ENCODE assay signal across 13 cellular contexts in genomic region chr2:96098900-96099590, GRCh38. TPM values are rescaled to one million over a fixed set of nuclear protein-coding genes. Genes with fewer than 3 reads are reported as not detected.
DNase-seq lines count a peak whose midpoint lies in the region; ATAC-seq, FAIRE-seq and TF ChIP-seq lines count a peak whose summit lies in the region.
"Had no signal": no experiment of that assay in that cellular context is flagged by ENCODE, and none has a peak within 500 bp of the region (broad histone marks: within the 10 kb centered on the region; RNA-seq: fewer than 3 reads in every experiment).

No MANE protein-coding gene starts in this region.

- H3K27ac ChIP-seq in Peyer's patch (peak overlapping the region in 1 of 4 donors; percentile 53), HepG2 (ENCODE audit: extremely low read length, insufficient read depth, low read length) (no peak overlapping the region), skeletal muscle tissue (ENCODE audit: low read depth, low read length) (peak overlapping the region; percentile 51)
- H3K27ac ChIP-seq: suprapubic skin, VCaP had no signal

- FAIRE-seq in HepG2 (lab: Jason Lieb, UNC): no peak

- in situ Hi-C loops in HepG2 (cut with HindIII; ENCODE audit: extremely low pct_ligation_motif_present, low pct_unique_long_range_greater_than_20kb): no loop called here

- no peaks in the 10 kb centered on the region for H3K36me3 ChIP-seq in Peyer's patch
- H3K36me3 ChIP-seq in HepG2 (replicated peaks in 1 of 2; ENCODE audit: control insufficient read depth in 1 of 2, insufficient read depth in 2 of 2, low read length in 2 of 2): no peaks in the 10 kb centered on the region
- H3K36me3 ChIP-seq in skeletal muscle tissue (ENCODE audit: control insufficient read depth in 3 of 3, insufficient read depth in 3 of 3, low read length in 3 of 3): no peaks in the 10 kb centered on the region
- H3K36me3 ChIP-seq: suprapubic skin had no signal

- TF ChIP-seq CTCF in Peyer's patch (IDR thresholded peaks at IDR 0.05) (no peak), HepG2 (CRISPR knock-in tag; IDR thresholded peaks at IDR 0.05) (no peak)

- no peak overlapping the region for H2AFZ ChIP-seq in HepG2 (ENCODE audit: low read length)

- no TSS peak for BruUV-seq in HepG2 (replicated peaks; lab: Mats Ljungman, UMichigan)

- POLR2A ChIA-PET in HepG2 (lab: Yijun Ruan, JAX): no interaction called here

- H3K79me2 ChIP-seq in HepG2 (ENCODE audit: insufficient read depth, low read length): no peaks in the 10 kb centered on the region

- peak; percentile 14; the same call in 2 of the 3 replicates for ATAC-seq in HepG2

- H3K4me3 ChIP-seq in Peyer's patch: no peak overlapping the region
- H3K4me3 ChIP-seq in HepG2 (replicated peaks in 1 of 3; ENCODE audit: insufficient read depth in 1 of 3, low read depth in 2 of 3, low read length in 3 of 3): no peak overlapping the region
- no peak overlapping the region for H3K4me3 ChIP-seq in skeletal muscle tissue (ENCODE audit: low read length in 3 of 3)
- H3K4me3 ChIP-seq: suprapubic skin had no signal

- H3K9ac ChIP-seq in HepG2 (ENCODE audit: insufficient read depth, low read depth, low read length): no peak overlapping the region
- peak overlapping the region in 1 of 3 donors; percentile 33 for H3K9ac ChIP-seq in skeletal muscle tissue (ENCODE audit: low read depth in 1 of 3, low read length in 3 of 3)

- H3K4me2 ChIP-seq in HepG2 (ENCODE audit: low read depth, low read length): no peak overlapping the region

- CTCF ChIA-PET in HepG2 (lab: Yijun Ruan, JAX; ENCODE audit: low intra/inter-chr PET ratio, low total read pairs): no interaction called here

- no peaks in the 10 kb centered on the region for H4K20me1 ChIP-seq in HepG2 (ENCODE audit: insufficient read depth, low read length)

- intact Hi-C loops in HepG2 (cut with micrococcal nuclease; ENCODE audit: unreplicated experiment): no loop called here

- TF ChIP-seq EP300 in HepG2 (IDR thresholded peaks at IDR 0.05; ENCODE audit: low read depth in 2 of 2, low read length in 2 of 2) (no peak), HepG2 (CRISPR knock-in tag; IDR thresholded peaks at IDR 0.05; ENCODE audit: borderline replicate concordance) (no peak)

- TF ChIP-seq RAD21 in HepG2 (CRISPR knock-in tag; IDR thresholded peaks at IDR 0.05): no peak

- DNase-seq in Peyer's patch (peak in 2 of 3 donors; percentile 13 to 38), ecto neural progenitor cell (ENCODE audit: low spot score) (peak; percentile 40), HepG2 (ENCODE audit: low spot score) (no peak), NCI-H1092 treated with DMSO at 0.1 percent for 48 hours (lab: John Stamatoyannopoulos, UW) (no peak), DMS153 treated with DMSO at 0.1 percent for 48 hours (lab: John Stamatoyannopoulos, UW; ENCODE audit: unreplicated experiment) (no peak)
- DNase-seq in stimulated activated CD4-positive, alpha-beta T cell treated with anti-CD3 and anti-CD28 coated beads, Interleukin-4, amount 100 ng/mL, for 4 hours: no peak
- DNase-seq: hippocampal formation, KBM-7, NCI-H1930 had no signal

- no peaks in the 10 kb centered on the region for H3K4me1 ChIP-seq in Peyer's patch
- no peaks in the 10 kb centered on the region for H3K4me1 ChIP-seq in HepG2 (ENCODE audit: insufficient read depth, low read length)
- peaks cover 11 to 26% (median 14%) of the 10 kb centered on the region in 3 donors for H3K4me1 ChIP-seq in skeletal muscle tissue (ENCODE audit: control insufficient read depth in 3 of 3, insufficient read depth in 3 of 3, low read length in 3 of 3)
- H3K4me1 ChIP-seq: suprapubic skin had no signal

- 45% methylated on average over 9 of the region's 11 CpGs for WGBS in HepG2 (ENCODE audit: low lambda C conversion rate)

- H3K9me3 ChIP-seq in Peyer's patch (no peaks in the 10 kb centered on the region), HepG2 (ENCODE audit: low read length) (no peaks in the 10 kb centered on the region), skeletal muscle tissue (ENCODE audit: control insufficient read depth in 3 of 3, low read length in 3 of 3) (no peaks in the 10 kb centered on the region)
- H3K9me3 ChIP-seq: suprapubic skin had no signal

- no peak for TF ChIP-seq POLR2A in Peyer's patch (IDR thresholded peaks at IDR 0.05)
- no peak for TF ChIP-seq POLR2A in HepG2 (IDR thresholded peaks at IDR 0.05; ENCODE audit: insufficient read depth in 1 of 2, low read depth in 2 of 2, low read length in 2 of 2)

- H3K27me3 ChIP-seq in Peyer's patch: no peaks in the 10 kb centered on the region
- peaks cover 2 to 21% of the 10 kb centered on the region in 2 experiments; a peak in 4 of 5 replicates for H3K27me3 ChIP-seq in HepG2 (ENCODE audit: control insufficient read depth in 1 of 2, insufficient read depth in 2 of 2, low read length in 2 of 2)
- no peaks in the 10 kb centered on the region for H3K27me3 ChIP-seq in skeletal muscle tissue (ENCODE audit: control insufficient read depth in 3 of 3, insufficient read depth in 3 of 3, low read length in 3 of 3)
- H3K27me3 ChIP-seq: suprapubic skin had no signal

RNA-seq across cellular contexts. Expression of gene ADRA2B, which starts 17.3 kb away (rescaled TPM):
- total RNA-seq in Peyer's patch (under 1 TPM in 3 of 4 donors, not detected in 1; 0.28 to 0.67 (median 0.53) TPM), HepG2 (2016; rRNA removed; fragmentation: Illumina TruSeq; extraction: Trizol) (not detected in 2 replicates), skeletal muscle tissue (2.1 TPM)
- not detected in 2 replicates for total RNA-seq in HepG2 (2016; cell fraction: cytosol; rRNA removed; fragmentation: Illumina TruSeq; extraction: Trizol; ENCODE audit: low read depth)
- total RNA-seq in HepG2 (2016; cell fraction: insoluble cytoplasmic fraction; rRNA removed; fragmentation: Illumina TruSeq; extraction: Trizol): not detected in 2 replicates
- total RNA-seq in HepG2 (2016; cell fraction: membrane; rRNA removed; fragmentation: Illumina TruSeq; extraction: Trizol): not detected in 2 replicates
- not detected in 2 replicates for total RNA-seq in HepG2 (2016; cell fraction: nucleus; rRNA removed; fragmentation: Illumina TruSeq; extraction: Trizol)
- not detected in 2 replicates for polyA plus RNA-seq in HepG2 (2011; rRNA removed)
- polyA plus RNA-seq in HepG2 (2011; cell fraction: cytosol; rRNA removed): not detected in 2 replicates
- polyA plus RNA-seq in HepG2 (2011; cell fraction: nucleus; rRNA removed): 0.10 TPM in 1 of 2 replicates, not detected in the other
- polyA plus RNA-seq in HepG2 (2012): not detected in 2 replicates
- polyA plus RNA-seq in HepG2 (2016; cell fraction: cytosol; fragmentation: Illumina TruSeq; extraction: Trizol; ENCODE audit: low read depth): not detected in 2 replicates
- not detected in 2 replicates for polyA plus RNA-seq in HepG2 (2016; cell fraction: insoluble cytoplasmic fraction; fragmentation: Illumina TruSeq; extraction: Trizol; ENCODE audit: low read depth)
- polyA plus RNA-seq in HepG2 (2016; cell fraction: membrane; fragmentation: Illumina TruSeq; extraction: Trizol; ENCODE audit: low read depth): not detected in 2 replicates
- polyA plus RNA-seq in HepG2 (2016; cell fraction: nucleus; fragmentation: Illumina TruSeq; extraction: Trizol; ENCODE audit: insufficient read depth, low read depth): not detected in 2 replicates
- polyA minus RNA-seq in HepG2 (2011; rRNA and poly(A)+ RNA removed; ENCODE audit: low replicate concordance): 0.07 TPM in 1 of 2 replicates, not detected in the other
- not detected in 2 replicates for polyA minus RNA-seq in HepG2 (2011; cell fraction: cytosol; rRNA and poly(A)+ RNA removed)
- polyA minus RNA-seq in HepG2 (2011; cell fraction: nucleus; rRNA and poly(A)+ RNA removed): not detected in 2 replicates
- total RNA-seq: SK-MEL-5 had no signal

RNA-seq across cellular contexts. Expression of gene ASTL, which starts 39.3 kb away (rescaled TPM):
- not detected for total RNA-seq in Peyer's patch
- not detected in 2 replicates for total RNA-seq in HepG2 (2016; rRNA removed; fragmentation: Illumina TruSeq; extraction: Trizol)
- total RNA-seq in HepG2 (2016; cell fraction: cytosol; rRNA removed; fragmentation: Illumina TruSeq; extraction: Trizol; ENCODE audit: low read depth): not detected in 2 replicates
- total RNA-seq in HepG2 (2016; cell fraction: insoluble cytoplasmic fraction; rRNA removed; fragmentation: Illumina TruSeq; extraction: Trizol): not detected in 2 replicates
- not detected in 2 replicates for total RNA-seq in HepG2 (2016; cell fraction: membrane; rRNA removed; fragmentation: Illumina TruSeq; extraction: Trizol)
- total RNA-seq in HepG2 (2016; cell fraction: nucleus; rRNA removed; fragmentation: Illumina TruSeq; extraction: Trizol): not detected in 2 replicates
- polyA plus RNA-seq in HepG2 (2011; rRNA removed): not detected in 2 replicates
- polyA plus RNA-seq in HepG2 (2011; cell fraction: cytosol; rRNA removed): not detected in 2 replicates
- polyA plus RNA-seq in HepG2 (2011; cell fraction: nucleus; rRNA removed): not detected in 2 replicates
- polyA plus RNA-seq in HepG2 (2012): not detected in 2 replicates
- not detected in 2 replicates for polyA plus RNA-seq in HepG2 (2016; cell fraction: cytosol; fragmentation: Illumina TruSeq; extraction: Trizol; ENCODE audit: low read depth)
- polyA plus RNA-seq in HepG2 (2016; cell fraction: insoluble cytoplasmic fraction; fragmentation: Illumina TruSeq; extraction: Trizol; ENCODE audit: low read depth): not detected in 2 replicates
- polyA plus RNA-seq in HepG2 (2016; cell fraction: membrane; fragmentation: Illumina TruSeq; extraction: Trizol; ENCODE audit: low read depth): not detected in 2 replicates
- not detected in 2 replicates for polyA plus RNA-seq in HepG2 (2016; cell fraction: nucleus; fragmentation: Illumina TruSeq; extraction: Trizol; ENCODE audit: insufficient read depth, low read depth)
- 1.6 TPM in 1 of 2 replicates, not detected in the other for polyA minus RNA-seq in HepG2 (2011; rRNA and poly(A)+ RNA removed; ENCODE audit: low replicate concordance)
- polyA minus RNA-seq in HepG2 (2011; cell fraction: cytosol; rRNA and poly(A)+ RNA removed): not detected in 2 replicates
- polyA minus RNA-seq in HepG2 (2011; cell fraction: nucleus; rRNA and poly(A)+ RNA removed): not detected in 2 replicates
- total RNA-seq in skeletal muscle tissue: not detected
- total RNA-seq: SK-MEL-5 had no signal

RNA-seq across cellular contexts. Expression of gene DUSP2, which starts 46.2 kb away (rescaled TPM):
- 10 to 100 TPM in 1 of 4 donors, 1 to 10 TPM in 3; 2.7 to 28.1 (median 5.6) TPM for total RNA-seq in Peyer's patch
- not detected in 2 replicates for total RNA-seq in HepG2 (2016; rRNA removed; fragmentation: Illumina TruSeq; extraction: Trizol)
- not detected in 2 replicates for total RNA-seq in HepG2 (2016; cell fraction: cytosol; rRNA removed; fragmentation: Illumina TruSeq; extraction: Trizol; ENCODE audit: low read depth)
- total RNA-seq in HepG2 (2016; cell fraction: insoluble cytoplasmic fraction; rRNA removed; fragmentation: Illumina TruSeq; extraction: Trizol): not detected in 2 replicates
- not detected in 2 replicates for total RNA-seq in HepG2 (2016; cell fraction: membrane; rRNA removed; fragmentation: Illumina TruSeq; extraction: Trizol)
- total RNA-seq in HepG2 (2016; cell fraction: nucleus; rRNA removed; fragmentation: Illumina TruSeq; extraction: Trizol): not detected in 2 replicates
- polyA plus RNA-seq in HepG2 (2011; rRNA removed): not detected in 2 replicates
- polyA plus RNA-seq in HepG2 (2011; cell fraction: cytosol; rRNA removed): 0.04 TPM in 1 of 2 replicates, not detected in the other
- 0.12 and 0.18 TPM in 2 replicates for polyA plus RNA-seq in HepG2 (2011; cell fraction: nucleus; rRNA removed)
- not detected in 2 replicates for polyA plus RNA-seq in HepG2 (2012)
- not detected in 2 replicates for polyA plus RNA-seq in HepG2 (2016; cell fraction: cytosol; fragmentation: Illumina TruSeq; extraction: Trizol; ENCODE audit: low read depth)
- not detected in 2 replicates for polyA plus RNA-seq in HepG2 (2016; cell fraction: insoluble cytoplasmic fraction; fragmentation: Illumina TruSeq; extraction: Trizol; ENCODE audit: low read depth)
- polyA plus RNA-seq in HepG2 (2016; cell fraction: membrane; fragmentation: Illumina TruSeq; extraction: Trizol; ENCODE audit: low read depth): not detected in 2 replicates
- not detected in 2 replicates for polyA plus RNA-seq in HepG2 (2016; cell fraction: nucleus; fragmentation: Illumina TruSeq; extraction: Trizol; ENCODE audit: insufficient read depth, low read depth)
- 103 TPM in 1 of 2 replicates, not detected in the other for polyA minus RNA-seq in HepG2 (2011; rRNA and poly(A)+ RNA removed; ENCODE audit: low replicate concordance)
- 0.69 and 1.3 TPM in 2 replicates for polyA minus RNA-seq in HepG2 (2011; cell fraction: cytosol; rRNA and poly(A)+ RNA removed)
- polyA minus RNA-seq in HepG2 (2011; cell fraction: nucleus; rRNA and poly(A)+ RNA removed): 0.25 and 0.52 TPM in 2 replicates
- 4.2 TPM for total RNA-seq in skeletal muscle tissue

Comparison
In these comparisons a context has a peak if more than half of its experiments do, and no peak if none do; other contexts are left out.
1. DNase-seq: peak in Peyer's patch (2 of 3) and ecto neural progenitor cell (single experiment); none in HepG2 (single experiment), NCI-H1092 treated with DMSO at 0.1 percent for 48 hours (single experiment), DMS153 treated with DMSO at 0.1 percent for 48 hours (single experiment) and stimulated activated CD4-positive, alpha-beta T cell treated with anti-CD3 and anti-CD28 coated beads, Interleukin-4, amount 100 ng/mL, for 4 hours (0 of 2).